ENCODE assay signal across 16 cellular contexts in the genomic region with DNA sequence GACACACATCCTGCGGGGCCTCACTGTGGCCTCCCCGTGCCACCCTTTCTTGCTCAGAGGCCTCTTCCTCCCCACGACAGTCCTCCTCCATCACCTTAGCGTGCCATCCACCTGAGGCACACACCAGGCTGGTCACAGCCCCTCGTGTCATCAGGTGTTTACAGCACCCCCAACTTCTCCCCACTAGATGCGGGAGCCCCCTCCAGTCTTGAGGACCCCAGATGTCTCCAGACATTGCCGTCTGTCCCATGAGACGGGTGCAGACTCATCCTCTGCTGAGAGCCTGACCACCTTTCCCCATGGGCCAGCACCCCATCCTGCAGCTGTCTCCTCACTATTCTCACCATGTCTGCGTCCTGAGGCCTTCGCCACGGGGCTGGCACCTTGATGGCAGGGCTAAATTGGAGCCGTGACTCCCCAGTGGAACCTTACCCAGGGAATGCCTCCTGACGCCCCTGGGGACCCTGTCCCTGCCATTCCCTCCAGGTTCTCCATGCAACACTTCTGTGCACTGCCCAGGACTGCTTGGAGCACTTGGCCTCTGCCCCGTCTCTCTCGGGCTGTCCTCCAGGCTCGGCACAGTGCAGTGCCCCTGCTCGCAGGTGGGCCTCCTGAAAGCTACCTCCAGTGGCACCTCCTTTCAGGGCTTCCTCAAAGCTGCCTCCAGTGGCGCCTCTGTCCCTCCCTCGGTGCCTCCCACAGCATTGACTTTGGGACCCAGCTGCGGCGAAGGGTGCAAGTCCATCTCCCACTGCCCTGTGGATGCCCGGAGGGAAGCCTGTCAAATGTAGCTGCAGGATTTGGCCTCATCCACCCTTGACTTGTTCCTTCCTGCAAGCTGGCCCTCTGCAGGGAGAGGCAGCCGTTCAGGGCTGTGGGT.
DNase-seq lines count a peak whose midpoint lies in the region; ATAC-seq, FAIRE-seq and TF ChIP-seq lines count a peak whose summit lies in the region.
"Had no signal": no experiment of that assay in that cellular context is flagged by ENCODE, and none has a peak within 500 bp of the region (broad histone marks: within the 10 kb centered on the region; RNA-seq: fewer than 3 reads in every experiment).

No MANE protein-coding gene starts in this region.

- POLR2A ChIA-PET in HepG2 (lab: Yijun Ruan, JAX) = no interaction called here

- H4K20me1 ChIP-seq in HepG2 (ENCODE audit: insufficient read depth, low read length) = no peaks in the 10 kb centered on the region

- CTCF ChIA-PET in HepG2 (lab: Yijun Ruan, JAX; ENCODE audit: low intra/inter-chr PET ratio, low total read pairs) = no interaction called here

- WGBS in right lobe of liver (ENCODE audit: insufficient coverage, low coverage, low lambda C conversion rate, missing lambda C conversion rate) = 55% methylated on average over 12 of the region's 23 CpGs
- 6% methylated on average over 9 of the region's 23 CpGs for WGBS in HepG2 (ENCODE audit: low lambda C conversion rate)

- H3K9ac ChIP-seq in HepG2 (ENCODE audit: insufficient read depth, low read depth, low read length) (no peak overlapping the region), kidney (ENCODE audit: low read length in 2 of 2) (no peak overlapping the region)

- H3K36me3 ChIP-seq in right lobe of liver = no peaks in the 10 kb centered on the region
- H3K36me3 ChIP-seq in HepG2 (replicated peaks in 1 of 2; ENCODE audit: control insufficient read depth in 1 of 2, insufficient read depth in 2 of 2, low read length in 2 of 2) = no peaks in the 10 kb centered on the region
- H3K36me3 ChIP-seq in kidney (ENCODE audit: control insufficient read depth in 1 of 2, insufficient read depth in 2 of 2, low read length in 2 of 2) = no peaks in the 10 kb centered on the region
- H3K36me3 ChIP-seq: BE2C had no signal

- TF ChIP-seq EP300 in HepG2 (IDR thresholded peaks at IDR 0.05; ENCODE audit: low read depth in 2 of 2, low read length in 2 of 2) (no peak), HepG2 (CRISPR knock-in tag; IDR thresholded peaks at IDR 0.05; ENCODE audit: borderline replicate concordance) (no peak)

- H3K79me2 ChIP-seq in HepG2 (ENCODE audit: insufficient read depth, low read length) = no peaks in the 10 kb centered on the region

- no peak overlapping the region for H3K27ac ChIP-seq in right lobe of liver
- no peak overlapping the region for H3K27ac ChIP-seq in HepG2 (ENCODE audit: extremely low read length, insufficient read depth, low read length)
- H3K27ac ChIP-seq in kidney (ENCODE audit: low read depth in 2 of 2, low read length in 2 of 2) = no peak overlapping the region

- no peak for TF ChIP-seq RAD21 in HepG2 (CRISPR knock-in tag; IDR thresholded peaks at IDR 0.05)

- FAIRE-seq in HepG2 (lab: Jason Lieb, UNC) = no peak
- no peak for FAIRE-seq in kidney (lab: Jason Lieb, UNC)
- FAIRE-seq: GM12878, H1 had no signal

- no peaks in the 10 kb centered on the region for H3K9me3 Mint-ChIP-seq in stimulated activated effector memory CD8-positive, alpha-beta T cell treated with anti-CD3 and anti-CD28 coated beads, Interleukin-12 subunit alpha, Interleukin-12 subunit beta, amount 100 ng/mL, for 72 hours
- H3K9me3 Mint-ChIP-seq: H9 had no signal

- no peak for TF ChIP-seq POLR2A in right lobe of liver (IDR thresholded peaks at IDR 0.05)
- TF ChIP-seq POLR2A in HepG2 (IDR thresholded peaks at IDR 0.05; ENCODE audit: insufficient read depth in 1 of 2, low read depth in 2 of 2, low read length in 2 of 2) = no peak

- H3K4me2 ChIP-seq in HepG2 (ENCODE audit: low read depth, low read length) = no peak overlapping the region

- in situ Hi-C loops in HepG2 (cut with HindIII; ENCODE audit: extremely low pct_ligation_motif_present, low pct_unique_long_range_greater_than_20kb) = no loop called here

- no peak overlapping the region for H3K4me3 Mint-ChIP-seq in stimulated activated effector memory CD8-positive, alpha-beta T cell treated with anti-CD3 and anti-CD28 coated beads, Interleukin-12 subunit alpha, Interleukin-12 subunit beta, amount 100 ng/mL, for 72 hours
- H3K4me3 Mint-ChIP-seq: CD14-positive monocyte; CD4-positive, alpha-beta memory T cell; H9 had no signal

- TF ChIP-seq CTCF in right lobe of liver (IDR thresholded peaks at IDR 0.05) = no peak
- TF ChIP-seq CTCF in HepG2 (CRISPR knock-in tag; IDR thresholded peaks at IDR 0.05) = no peak
- TF ChIP-seq CTCF in kidney (IDR thresholded peaks at IDR 0.05; ENCODE audit: borderline replicate concordance, extremely low read depth, insufficient read depth) = no peak

- H3K4me1 Mint-ChIP-seq in stimulated activated effector memory CD8-positive, alpha-beta T cell treated with anti-CD3 and anti-CD28 coated beads, Interleukin-12 subunit alpha, Interleukin-12 subunit beta, amount 100 ng/mL, for 72 hours = no peaks in the 10 kb centered on the region
- H3K4me1 Mint-ChIP-seq: CD14-positive monocyte; CD4-positive, alpha-beta memory T cell had no signal

- no peaks in the 10 kb centered on the region for H3K36me3 Mint-ChIP-seq in stimulated activated effector memory CD8-positive, alpha-beta T cell treated with anti-CD3 and anti-CD28 coated beads, Interleukin-12 subunit alpha, Interleukin-12 subunit beta, amount 100 ng/mL, for 72 hours
- H3K36me3 Mint-ChIP-seq: CD14-positive monocyte; CD4-positive, alpha-beta memory T cell had no signal

- ATAC-seq in right lobe of liver = peak in 1 of 4 donors; percentile 6
- no peak for ATAC-seq in HepG2
- no peak for ATAC-seq in stimulated activated effector memory CD8-positive, alpha-beta T cell treated with anti-CD3 and anti-CD28 coated beads, Interleukin-12 subunit alpha, Interleukin-12 subunit beta, amount 100 ng/mL, for 72 hours
- ATAC-seq: GM12878 had no signal

- DNase-seq in right lobe of liver (peak; percentile 9 to 39 (median 27)), HepG2 (ENCODE audit: low spot score) (no peak), kidney (peak; percentile 62), C1 segment of cervical spinal cord (lab: John Stamatoyannopoulos, UW) (no peak), NCI-H2029 (lab: John Stamatoyannopoulos, UW) (no peak), DMS153 treated with DMSO at 0.1 percent for 48 hours (lab: John Stamatoyannopoulos, UW; ENCODE audit: unreplicated experiment) (no peak)
- DNase-seq in stimulated activated effector memory CD8-positive, alpha-beta T cell treated with anti-CD3 and anti-CD28 coated beads, Interleukin-12 subunit alpha, Interleukin-12 subunit beta, amount 100 ng/mL, for 72 hours (ENCODE audit: low spot score in 2 of 2) = no peak
- DNase-seq: BE2C; CD4-positive, alpha-beta memory T cell; DMS53; DND-41; EL; H9 had no signal

- no TSS peak for BruUV-seq in HepG2 (replicated peaks; lab: Mats Ljungman, UMichigan)

- H3K27ac Mint-ChIP-seq in stimulated activated effector memory CD8-positive, alpha-beta T cell treated with anti-CD3 and anti-CD28 coated beads, Interleukin-12 subunit alpha, Interleukin-12 subunit beta, amount 100 ng/mL, for 72 hours = peak overlapping the region; percentile 30
- H3K27ac Mint-ChIP-seq: CD14-positive monocyte; CD4-positive, alpha-beta memory T cell had no signal

- H2AFZ ChIP-seq in HepG2 (ENCODE audit: low read length) = no peak overlapping the region

- H3K27me3 ChIP-seq in right lobe of liver = no peaks in the 10 kb centered on the region
- H3K27me3 ChIP-seq in HepG2 (ENCODE audit: control insufficient read depth in 1 of 2, insufficient read depth in 2 of 2, low read length in 2 of 2) = peaks cover 16 to 57% of the 10 kb centered on the region in 2 experiments
- H3K27me3 ChIP-seq: BE2C had no signal

- H3K4me3 ChIP-seq in right lobe of liver = no peak overlapping the region
- no peak overlapping the region for H3K4me3 ChIP-seq in HepG2 (replicated peaks in 1 of 3; ENCODE audit: insufficient read depth in 1 of 3, low read depth in 2 of 3, low read length in 3 of 3)
- H3K4me3 ChIP-seq in kidney (ENCODE audit: low read length in 2 of 2) = no peak overlapping the region
- H3K4me3 ChIP-seq: GM12878 had no signal

- H3K9me3 ChIP-seq in right lobe of liver (no peaks in the 10 kb centered on the region), HepG2 (ENCODE audit: low read length) (no peaks in the 10 kb centered on the region), kidney (ENCODE audit: control insufficient read depth in 1 of 2, low read length in 2 of 2) (no peaks in the 10 kb centered on the region)
- H3K9me3 ChIP-seq: BE2C had no signal

- intact Hi-C loops in right lobe of liver (cut with DNase I) (no loop called here), HepG2 (cut with micrococcal nuclease; ENCODE audit: unreplicated experiment) (no loop called here), kidney (cut with DNase I) (no loop called here)

- no peaks in the 10 kb centered on the region for H3K4me1 ChIP-seq in right lobe of liver
- no peaks in the 10 kb centered on the region for H3K4me1 ChIP-seq in HepG2 (ENCODE audit: insufficient read depth, low read length)
- no peaks in the 10 kb centered on the region for H3K4me1 ChIP-seq in kidney (ENCODE audit: control insufficient read depth in 1 of 2, insufficient read depth in 1 of 2, low read depth in 1 of 2, low read length in 2 of 2)
- H3K4me1 ChIP-seq: BE2C had no signal

TF ChIP-seq in HepG2, 621 proteins besides CTCF, POLR2A, EP300 and RAD21 (continues in another document):
- TF ChIP-seq KLF15 (CRISPR knock-in tag; IDR thresholded peaks at IDR 0.05; ENCODE audit: borderline replicate concordance) = no peak

Comparison
In these comparisons a context has a peak if more than half of its experiments do, and no peak if none do; other contexts are left out.
1. DNase-seq: peak in right lobe of liver (3 of 3) and kidney (single experiment); none in HepG2 (single experiment), stimulated activated effector memory CD8-positive, alpha-beta T cell treated with anti-CD3 and anti-CD28 coated beads, Interleukin-12 subunit alpha, Interleukin-12 subunit beta, amount 100 ng/mL, for 72 hours (0 of 2), C1 segment of cervical spinal cord (0 of 14), NCI-H2029 (single experiment) and DMS153 treated with DMSO at 0.1 percent for 48 hours (single experiment).